ENCODE assay signal across 8 cellular contexts in genomic region chr15:81001180-81002003, GRCh38. TPM values are rescaled to one million over a fixed set of nuclear protein-coding genes. Genes with fewer than 3 reads are reported as not detected.
DNase-seq lines count a peak whose midpoint lies in the region; ATAC-seq and TF ChIP-seq lines count a peak whose summit lies in the region.

No MANE protein-coding gene starts in this region.

- H3K27me3 ChIP-seq in HCT116 (ENCODE audit: insufficient read depth, low read length) (no peaks in the 10 kb centered on the region), endocrine pancreas (ENCODE audit: control insufficient read depth, insufficient read depth, low read length) (no peaks in the 10 kb centered on the region), stomach (no peaks in the 10 kb centered on the region)

- POLR2A ChIA-PET in HCT116 (lab: Charles Lee): interaction anchor here (1.0 to 1.2 kb wide), 2 partner anchors 10 to 91 kb away, joined by 3 to 6 read pairs; no protein-coding TSS in a partner anchor
- POLR2A ChIA-PET in activated CD8-positive, alpha-beta T cell treated with anti-CD3 and anti-CD28 coated beads for 36 hours (lab: Charles Lee): interaction anchor here (0.5 to 4.0 kb wide), 17 partner anchors 9 to 306 kb away, joined by 3 to 29 read pairs (median 3); partner anchors contain the start of genes ABHD17C and MESD

- H3K4me1 Mint-ChIP-seq in activated CD8-positive, alpha-beta T cell treated with anti-CD3 and anti-CD28 coated beads for 36 hours (ENCODE audit: low read depth): peaks cover 46% of the 10 kb centered on the region
- peaks cover 13% of the 10 kb centered on the region for H3K4me1 Mint-ChIP-seq in mesothelial cell of epicardium

- H4K20me1 ChIP-seq in HCT116 (ENCODE audit: insufficient read depth): no peaks in the 10 kb centered on the region

- H3K9me2 ChIP-seq in HCT116 (ENCODE audit: insufficient read depth): no peaks in the 10 kb centered on the region

- peak overlapping the region; percentile 79 for H3K4me2 ChIP-seq in HCT116 (ENCODE audit: low read length)

- peak overlapping the region; percentile 98 for H3K27ac Mint-ChIP-seq in activated CD8-positive, alpha-beta T cell treated with anti-CD3 and anti-CD28 coated beads for 36 hours
- no peak overlapping the region for H3K27ac Mint-ChIP-seq in mesothelial cell of epicardium

- no peak for TF ChIP-seq CTCF in HCT116 (IDR thresholded peaks at IDR 0.05 in 2 of 3, conservative IDR thresholded peaks at IDR 0.05 in 1 of 3; ENCODE audit: borderline replicate concordance in 1 of 3, insufficient read depth in 1 of 3, low read depth in 2 of 3, low read length in 2 of 3)
- no peak for TF ChIP-seq CTCF in activated CD8-positive, alpha-beta T cell treated with anti-CD3 and anti-CD28 coated beads for 36 hours (IDR thresholded peaks at IDR 0.05)
- TF ChIP-seq CTCF in mesothelial cell of epicardium (IDR thresholded peaks at IDR 0.05; ENCODE audit: unreplicated experiment): no peak
- no peak for TF ChIP-seq CTCF in stomach (IDR thresholded peaks at IDR 0.05)

- DNase-seq in NCI-H1105 treated with DMSO at 0.1 percent for 48 hours (lab: John Stamatoyannopoulos, UW): peak; percentile 19
- no peak for DNase-seq in NCI-H1105 (lab: John Stamatoyannopoulos, UW)
- no peak for DNase-seq in HCT116 (ENCODE audit: low read depth, low spot score)
- DNase-seq in M059J (ENCODE audit: low read depth): peak; percentile 58
- peak; percentile 61 for DNase-seq in activated CD8-positive, alpha-beta T cell treated with anti-CD3 and anti-CD28 coated beads for 36 hours
- peak in 1 of 2 experiments; percentile 66 for DNase-seq in mesothelial cell of epicardium (ENCODE audit: low spot score in 2 of 2, unreplicated experiment in 2 of 2)
- DNase-seq in stomach: peak; percentile 65

- H3K9ac ChIP-seq in HCT116 (ENCODE audit: low read length) (peak overlapping the region; percentile 86), endocrine pancreas (ENCODE audit: control insufficient read depth, insufficient read depth, low read length) (peak overlapping the region; percentile 77)

- peaks cover 5% of the 10 kb centered on the region for H3K9me3 Mint-ChIP-seq in activated CD8-positive, alpha-beta T cell treated with anti-CD3 and anti-CD28 coated beads for 36 hours
- no peaks in the 10 kb centered on the region for H3K9me3 Mint-ChIP-seq in mesothelial cell of epicardium

- BruUV-seq in HCT116 (replicated peaks; lab: Mats Ljungman, UMichigan): no TSS peak

- CTCF ChIA-PET in HCT116 (lab: Charles Lee): interaction anchor here (2.9 kb wide), 1 partner anchor 265 kb away, joined by 18 read pairs; no protein-coding TSS in a partner anchor
- CTCF ChIA-PET in activated CD8-positive, alpha-beta T cell treated with anti-CD3 and anti-CD28 coated beads for 36 hours (lab: Charles Lee): interaction anchor here (1.0 to 6.4 kb wide), 5 partner anchors 10 to 265 kb away, joined by 3 to 36 read pairs (median 5); no protein-coding TSS in a partner anchor

- H3K36me3 ChIP-seq in HCT116 (ENCODE audit: control insufficient read depth in 1 of 2, insufficient read depth in 2 of 2, low read length in 2 of 2) (peaks cover 0 to 7% of the 10 kb centered on the region in 2 experiments; a peak in 1 of 4 replicates), endocrine pancreas (ENCODE audit: control insufficient read depth, insufficient read depth, low read length) (no peaks in the 10 kb centered on the region), stomach (peaks cover 6 to 17% (median 14%) of the 10 kb centered on the region in 4 donors)

- RAD21 ChIA-PET in HCT116 (lab: Charles Lee; ENCODE audit: low non-redundant PET in 1 of 2, low total read pairs in 2 of 2, uncharacterized antibody in 2 of 2, unreplicated experiment in 2 of 2): no interaction called here

- no peak overlapping the region for H2AFZ ChIP-seq in HCT116 (ENCODE audit: low read depth, low read length, poor library complexity, severe bottlenecking)

- peak overlapping the region; percentile 94 for H3K4me3 Mint-ChIP-seq in activated CD8-positive, alpha-beta T cell treated with anti-CD3 and anti-CD28 coated beads for 36 hours
- peak overlapping the region; percentile 81 for H3K4me3 Mint-ChIP-seq in mesothelial cell of epicardium

- H3K36me3 Mint-ChIP-seq in activated CD8-positive, alpha-beta T cell treated with anti-CD3 and anti-CD28 coated beads for 36 hours (ENCODE audit: low read depth): peaks cover 24% of the 10 kb centered on the region
- peaks cover 4% of the 10 kb centered on the region for H3K36me3 Mint-ChIP-seq in mesothelial cell of epicardium

- 0 to 1% (median 0%) methylated on average over 15 to 100 of the region's 108 CpGs for WGBS in stomach, 5 donors

- H3K4me1 ChIP-seq in HCT116 (ENCODE audit: control insufficient read depth in 1 of 2, insufficient read depth in 2 of 2, low read length in 2 of 2) (peaks cover 15 to 36% of the 10 kb centered on the region in 2 experiments), endocrine pancreas (ENCODE audit: control insufficient read depth, insufficient read depth, low read length) (no peaks in the 10 kb centered on the region), stomach (peaks cover 21 to 65% (median 50%) of the 10 kb centered on the region in 4 donors)

- no peaks in the 10 kb centered on the region for H3K27me3 Mint-ChIP-seq in activated CD8-positive, alpha-beta T cell treated with anti-CD3 and anti-CD28 coated beads for 36 hours
- H3K27me3 Mint-ChIP-seq in mesothelial cell of epicardium (ENCODE audit: low read depth): no peaks in the 10 kb centered on the region

- intact Hi-C loops in HCT116 (cut with micrococcal nuclease): loop anchor here (5.0 kb wide), 1 partner anchor 91 kb away; no protein-coding TSS in a partner anchor
- intact Hi-C loops in activated CD8-positive, alpha-beta T cell treated with anti-CD3 and anti-CD28 coated beads for 36 hours (cut with micrococcal nuclease): no loop called here
- intact Hi-C loops in stomach (cut with DNase I; ENCODE audit: low total_unique reads): no loop called here

- peaks cover 43% of the 10 kb centered on the region for H3K79me2 ChIP-seq in HCT116 (ENCODE audit: insufficient read depth, low read length)

- peak; percentile 56 for ATAC-seq in HCT116
- ATAC-seq in activated CD8-positive, alpha-beta T cell treated with anti-CD3 and anti-CD28 coated beads for 36 hours: peak; percentile 45

- H3K4me3 ChIP-seq in HCT116 (replicated peaks in 1 of 2; ENCODE audit: low read depth in 1 of 2, low read length in 2 of 2) (peak overlapping the region; percentile 66 to 77), endocrine pancreas (ENCODE audit: control insufficient read depth, insufficient read depth, low read length) (no peak overlapping the region), stomach (peak overlapping the region; percentile 73 to 95 (median 89))

- TF ChIP-seq RAD21 in HCT116 (IDR thresholded peaks at IDR 0.05; ENCODE audit: low read depth): no peak

- no peak for TF ChIP-seq EP300 in stomach (IDR thresholded peaks at IDR 0.05)

- H3K27ac ChIP-seq in HCT116 (ENCODE audit: low read depth, low read length) (peak overlapping the region; percentile 90), stomach (peak overlapping the region; percentile 98 to 100 (median 98))

- H3K9me3 ChIP-seq in HCT116 (ENCODE audit: control insufficient read depth in 1 of 2, insufficient read depth in 1 of 2, low read depth in 1 of 2, low read length in 2 of 2) (no peaks in the 10 kb centered on the region), endocrine pancreas (ENCODE audit: control insufficient read depth, low read length) (no peaks in the 10 kb centered on the region), stomach (no peaks in the 10 kb centered on the region)

- TF ChIP-seq POLR2A in HCT116 (IDR thresholded peaks at IDR 0.05; ENCODE audit: borderline replicate concordance, extremely low read depth, insufficient read depth, insufficient read length) (no peak), stomach (IDR thresholded peaks at IDR 0.05) (no peak)

TF ChIP-seq in HCT116, 20 proteins besides CTCF, POLR2A, EP300 and RAD21:
- TF ChIP-seq MAX (IDR thresholded peaks at IDR 0.05) (peak; percentile 67), ZNF274 (IDR thresholded peaks at IDR 0.05; ENCODE audit: low read depth, low read length) (no peak), ZFX (IDR thresholded peaks at IDR 0.05) (peak; percentile 89)

RNA-seq across cellular contexts. Expression of gene TLNRD1, which starts 0.7 kb away (rescaled TPM):
- total RNA-seq in HCT116 (2021; ENCODE audit: unreplicated experiment) (22.5 TPM), mesothelial cell of epicardium (12.3 to 13.3 TPM (median 13.0 TPM) in 3 replicates), stomach (10 to 100 TPM in 4 of 5 donors, 1 to 10 TPM in 1; 1.8 to 88.3 (median 21.0) TPM)
- polyA plus RNA-seq in HCT116 (2012): 13.3 and 13.8 TPM in 2 replicates
- total RNA-seq in M059J (2014; rRNA removed; shearing (Covaris generic)): 4.4 and 9.0 TPM in 2 replicates
- total RNA-seq in activated CD8-positive, alpha-beta T cell treated with anti-CD3 and anti-CD28 coated beads for 36 hours: 10 to 100 TPM; 19.3 to 20.1 TPM
- 1 to 10 TPM; 5.7 to 8.4 (median 6.9) TPM for polyA plus RNA-seq in stomach

RNA-seq across cellular contexts. Expression of gene MESD, which starts 11.8 kb away (rescaled TPM):
- total RNA-seq in HCT116 (2021; ENCODE audit: unreplicated experiment) (22.5 TPM), mesothelial cell of epicardium (33.6 to 35.2 TPM (median 34.9 TPM) in 3 replicates), stomach (10 to 100 TPM; 11.2 to 34.8 (median 24.2) TPM)
- polyA plus RNA-seq in HCT116 (2012): 13.9 and 15.7 TPM in 2 replicates
- 21.3 and 32.9 TPM in 2 replicates for total RNA-seq in M059J (2014; rRNA removed; shearing (Covaris generic))
- 10 to 100 TPM; 15.8 to 16.5 TPM for total RNA-seq in activated CD8-positive, alpha-beta T cell treated with anti-CD3 and anti-CD28 coated beads for 36 hours
- polyA plus RNA-seq in stomach: 1 to 10 TPM; 5.5 to 10.0 (median 9.2) TPM

Comparison
In these comparisons a context has a peak if more than half of its experiments do, and no peak if none do; other contexts are left out.
1. DNase-seq: peak in NCI-H1105 treated with DMSO at 0.1 percent for 48 hours (single experiment), M059J (single experiment), activated CD8-positive, alpha-beta T cell treated with anti-CD3 and anti-CD28 coated beads for 36 hours (single experiment) and stomach (single experiment); none in NCI-H1105 (single experiment) and HCT116 (single experiment).